Comparison of ENCODE assay signal across 1 cellular context in genomic region chr7:84154991-84155781, GRCh38.
TF ChIP-seq lines count a peak whose summit lies in the region.

No MANE protein-coding gene starts in this region.

TF ChIP-seq in SK-N-SH treated with all-trans-retinoic acid at 6 μM for 48 hours, 23 proteins besides CTCF, POLR2A, EP300 and RAD21 (continued from another document):
- peak; percentile 60 for TF ChIP-seq CREB5 (CRISPR knock-in tag; IDR thresholded peaks at IDR 0.05; ENCODE audit: low read depth)
- no peak for TF ChIP-seq ESRRG (CRISPR knock-in tag; IDR thresholded peaks at IDR 0.05)
- TF ChIP-seq ISL1 (CRISPR knock-in tag; IDR thresholded peaks at IDR 0.05), result peak; percentile 100
- TF ChIP-seq TCF4 (CRISPR knock-in tag; IDR thresholded peaks at IDR 0.05; ENCODE audit: borderline replicate concordance), result peak; percentile 60; the same call in 1 of the 2 replicates
- TF ChIP-seq ZNF8 (CRISPR knock-in tag; IDR thresholded peaks at IDR 0.05), result 0 out of 2 replicates have a peak, but pooled peaks have one; percentile 16
- peak; percentile 76; the same call in 1 of the 2 replicates for TF ChIP-seq TOX (CRISPR knock-in tag; IDR thresholded peaks at IDR 0.05; ENCODE audit: borderline replicate concordance)
- TF ChIP-seq ZC3H10 (CRISPR knock-in tag; IDR thresholded peaks at IDR 0.05), result peak; percentile 83
